Comparison of ENCODE assay signal across 35 cellular contexts in genomic region chr5:170481839-170482238, GRCh38. TPM values are rescaled to one million over a fixed set of nuclear protein-coding genes. Genes with fewer than 3 reads are reported as not detected.
"Had no signal": no experiment of that assay in that cellular context is flagged by ENCODE, and none has a peak within 500 bp of the region (broad histone marks: within the 10 kb centered on the region; RNA-seq: fewer than 3 reads in every experiment).

No MANE protein-coding gene starts in this region.

- DNase-seq: activated B cell treated with CpG ODN at 0.5 μM for 24 hours; activated CD4-positive, alpha-beta memory T cell treated with anti-CD3 and anti-CD28 coated beads for 36 hours; activated CD4-positive, alpha-beta T cell treated with anti-CD3 and anti-CD28 coated beads for 4 hours; activated CD4-positive, alpha-beta T cell treated with anti-CD3 and anti-CD28 coated beads, Interleukin-2, amount 50 U/mL, for 1 hour; activated CD4-positive, CD25-positive, alpha-beta regulatory T cell treated with anti-CD3 and anti-CD28 coated beads, Interleukin-2, amount 50 U/mL, for 72 hours; activated CD8-positive, alpha-beta memory T cell treated with anti-CD3 and anti-CD28 coated beads, Interleukin-2, amount 50 U/mL, for 4 hours; activated gamma-delta T cell treated with Interleukin-2 at 50 U/mL for 16 hours; activated naive CD4-positive, alpha-beta T cell treated with anti-CD3 and anti-CD28 coated beads for 36 hours; activated T-cell treated with anti-CD3 and anti-CD28 coated beads for 4 hours; activated T-cell treated with anti-CD3 and anti-CD28 coated beads, Interleukin-2, amount 50 U/mL, for 4 hours; anterior cingulate cortex; caudate nucleus; MM.1S; MV-4-11; NCI-H1092; NCI-H1436 treated with DMSO at 0.1 percent for 48 hours; NCI-H1694 treated with DMSO at 0.1 percent for 48 hours; NCI-H2029; NCI-H345; NCI-H524 treated with DMSO at 0.1 percent for 48 hours; PC-9; SW 1271; T-helper 1 cell; T-helper 2 cell; T-helper 9 cell had no signal

- H3K4me3 ChIP-seq: PC-9 had no signal

- H3K27ac ChIP-seq: KMS-11, PC-9, RWPE1, VCaP had no signal

- FAIRE-seq: bronchial epithelial cell, RCC 7860 had no signal

- ATAC-seq: activated naive CD4-positive, alpha-beta T cell treated with anti-CD3 and anti-CD28 coated beads, Interleukin-2, amount 50 U/mL, for 72 hours; activated T-cell treated with anti-CD3 and anti-CD28 coated beads, Interleukin-2, amount 50 U/mL, for 4 hours; Right ventricle myocardium inferior had no signal

RNA-seq across cellular contexts. Expression of gene KCNIP1, which starts 22.0 kb away (rescaled TPM):
- total RNA-seq: activated B cell treated with CpG ODN at 0.5 μM for 24 hours; activated CD4-positive, alpha-beta memory T cell treated with anti-CD3 and anti-CD28 coated beads for 36 hours; activated naive CD4-positive, alpha-beta T cell treated with anti-CD3 and anti-CD28 coated beads for 36 hours; activated naive CD4-positive, alpha-beta T cell treated with anti-CD3 and anti-CD28 coated beads, Interleukin-2, amount 50 U/mL, for 72 hours; activated T-cell treated with anti-CD3 and anti-CD28 coated beads, Interleukin-2, amount 50 U/mL, for 4 hours; activated T-helper 1 cell treated with anti-CD3 and anti-CD28 coated beads, Interleukin-12 subunit alpha, Interleukin-12 subunit beta, Interleukin-2, Interleukin-4 antibody, amounts not matched to agents 30 ng/mL and 10 ng/mL and 1 ng/mL, durations not matched to agents 14 hours and 24 hours and 36 hours; LHCN-M2; NCI-H460; PC-9; Right ventricle myocardium inferior had no signal
